19 cellular contexts compared by ENCODE assay signal in genomic region chr19:29323046-29323971, GRCh38.
DNase-seq lines count a peak whose midpoint lies in the region; ATAC-seq and TF ChIP-seq lines count a peak whose summit lies in the region.
"Had no signal": no experiment of that assay in that cellular context is flagged by ENCODE, and none has a peak within 500 bp of the region (broad histone marks: within the 10 kb centered on the region; RNA-seq: fewer than 3 reads in every experiment).

No MANE protein-coding gene starts in this region.

- H3K27ac ChIP-seq in coronary artery (no peak overlapping the region), vagina (no peak overlapping the region)

- H3K9me3 Mint-ChIP-seq in activated CD8-positive, alpha-beta memory T cell treated with anti-CD3 and anti-CD28 coated beads, Interleukin-2, amount 10 ng/mL, durations not matched to agents 7 days and 5 days (ENCODE audit: low read depth), result no peaks in the 10 kb centered on the region

- H3K36me3 ChIP-seq in vagina, result no peaks in the 10 kb centered on the region
- H3K36me3 ChIP-seq: BE2C had no signal

- DNase-seq in activated CD8-positive, alpha-beta memory T cell treated with anti-CD3 and anti-CD28 coated beads, Interleukin-2, amount 10 ng/mL, durations not matched to agents 7 days and 5 days, result peak; percentile 3
- DNase-seq in activated CD8-positive, alpha-beta memory T cell treated with anti-CD3 and anti-CD28 coated beads, Interleukin-2, amount 50 U/mL, for 4 hours, result no peak
- DNase-seq in coronary artery (ENCODE audit: low spot score) (peak; percentile 33), mucosa of gallbladder (ENCODE audit: low spot score) (peak; percentile 3), vagina (ENCODE audit: extremely low spot score in 2 of 2) (peak; percentile 74 to 79), DMS 273 treated with DMSO at 0.1 percent for 48 hours (lab: John Stamatoyannopoulos, UW) (no peak)
- DNase-seq: BE2C; Caco-2; CD4-positive, CD25-positive, alpha-beta regulatory T cell; NCI-H1092 treated with DMSO at 0.1 percent for 48 hours; NCI-H2081 treated with DMSO at 0.1 percent for 48 hours; NCI-H2227 treated with DMSO at 0.1 percent for 48 hours; NCI-H510A treated with DMSO at 0.1 percent for 48 hours; NCI-H774; SIG-M5 had no signal

- no peaks in the 10 kb centered on the region for H3K9me3 ChIP-seq in vagina
- H3K9me3 ChIP-seq: BE2C, Caco-2 had no signal

- no peaks in the 10 kb centered on the region for H3K4me1 Mint-ChIP-seq in activated CD8-positive, alpha-beta memory T cell treated with anti-CD3 and anti-CD28 coated beads, Interleukin-2, amount 10 ng/mL, durations not matched to agents 7 days and 5 days

- no peaks in the 10 kb centered on the region for H3K27me3 ChIP-seq in vagina

- H3K4me3 Mint-ChIP-seq in activated CD8-positive, alpha-beta memory T cell treated with anti-CD3 and anti-CD28 coated beads, Interleukin-2, amount 10 ng/mL, durations not matched to agents 7 days and 5 days, result no peak overlapping the region

- no peak for TF ChIP-seq POLR2A in vagina (IDR thresholded peaks at IDR 0.05)

- CTCF ChIA-PET in activated CD8-positive, alpha-beta memory T cell treated with anti-CD3 and anti-CD28 coated beads, Interleukin-2, amount 10 ng/mL, durations not matched to agents 7 days and 5 days (lab: Charles Lee), result no interaction called here

- H3K36me3 Mint-ChIP-seq in activated CD8-positive, alpha-beta memory T cell treated with anti-CD3 and anti-CD28 coated beads, Interleukin-2, amount 10 ng/mL, durations not matched to agents 7 days and 5 days, result no peaks in the 10 kb centered on the region
- H3K36me3 Mint-ChIP-seq: CD4-positive, CD25-positive, alpha-beta regulatory T cell had no signal

- no peak for ATAC-seq in activated CD8-positive, alpha-beta memory T cell treated with anti-CD3 and anti-CD28 coated beads, Interleukin-2, amount 10 ng/mL, durations not matched to agents 7 days and 5 days
- ATAC-seq in HG03520 (IDR thresholded peaks at IDR 0.05; ENCODE audit: unreplicated experiment) (no peak), HG02798 (IDR thresholded peaks at IDR 0.05; ENCODE audit: poor library complexity, unreplicated experiment) (no peak)
- ATAC-seq: GM12878, SK-N-SH treated with all-trans-retinoic acid at 6 μM for 48 hours had no signal

- TF ChIP-seq CTCF in coronary artery (IDR thresholded peaks at IDR 0.05), result no peak
- TF ChIP-seq CTCF in vagina (IDR thresholded peaks at IDR 0.05), result no peak

- H3K27ac Mint-ChIP-seq in activated CD8-positive, alpha-beta memory T cell treated with anti-CD3 and anti-CD28 coated beads, Interleukin-2, amount 10 ng/mL, durations not matched to agents 7 days and 5 days, result no peak overlapping the region

- intact Hi-C loops in vagina (cut with DNase I), result no loop called here

- H3K27me3 Mint-ChIP-seq in activated CD8-positive, alpha-beta memory T cell treated with anti-CD3 and anti-CD28 coated beads, Interleukin-2, amount 10 ng/mL, durations not matched to agents 7 days and 5 days, result peaks cover 20% of the 10 kb centered on the region

- H3K4me3 ChIP-seq in coronary artery (no peak overlapping the region), vagina (no peak overlapping the region)
- H3K4me3 ChIP-seq: GM12878 had no signal

- H3K4me1 ChIP-seq in vagina, result no peaks in the 10 kb centered on the region
- H3K4me1 ChIP-seq: BE2C, Caco-2 had no signal

Comparison
In these comparisons a context has a peak if more than half of its experiments do, and no peak if none do; other contexts are left out.
1. DNase-seq: peak in activated CD8-positive, alpha-beta memory T cell treated with anti-CD3 and anti-CD28 coated beads, Interleukin-2, amount 10 ng/mL, durations not matched to agents 7 days and 5 days (single experiment), coronary artery (single experiment), mucosa of gallbladder (single experiment) and vagina (2 of 2); none in activated CD8-positive, alpha-beta memory T cell treated with anti-CD3 and anti-CD28 coated beads, Interleukin-2, amount 50 U/mL, for 4 hours (single experiment) and DMS 273 treated with DMSO at 0.1 percent for 48 hours (single experiment).